In the genomic region with DNA sequence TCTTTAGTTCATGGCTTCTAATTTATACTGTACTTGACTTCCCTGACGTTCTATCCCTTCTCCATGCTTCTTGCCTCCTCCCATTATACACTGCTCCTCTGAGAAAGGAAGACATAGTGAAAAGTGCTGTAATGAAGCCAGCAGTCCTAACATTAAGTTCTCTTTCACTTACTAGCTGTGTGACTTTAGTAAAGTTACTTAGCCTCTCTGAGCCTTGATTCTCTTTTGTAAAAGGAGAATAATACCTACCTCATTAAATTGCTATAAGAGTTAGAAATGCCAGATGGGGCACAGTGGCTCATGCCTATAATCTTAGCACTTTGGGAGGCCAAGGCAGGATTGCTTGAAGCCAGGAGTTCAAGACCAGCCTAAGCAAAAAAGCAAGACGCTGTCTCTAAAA, we compare ENCODE assay signal across 7 cellular contexts. TPM values are rescaled to one million over a fixed set of nuclear protein-coding genes. Genes with fewer than 3 reads are reported as not detected.
"Had no signal": no experiment of that assay in that cellular context is flagged by ENCODE, and none has a peak within 500 bp of the region (broad histone marks: within the 10 kb centered on the region; RNA-seq: fewer than 3 reads in every experiment).

No MANE protein-coding gene starts in this region.

- H2AFZ ChIP-seq: GM23338 had no signal

- H3K27ac Mint-ChIP-seq: GM23338, H9, HFFc6, IgD-negative memory B cell had no signal

- H3K4me3 ChIP-seq: GM23338 had no signal

- H3K4me3 Mint-ChIP-seq: GM23338, H9, HFFc6, IgD-negative memory B cell had no signal

- H3K9me3 Mint-ChIP-seq: GM23338, H9, HFFc6 had no signal

- DNase-seq: H9, HCEC 1CT, HFFc6, KG1 had no signal

- ATAC-seq: GM23338 had no signal

- H3K36me3 Mint-ChIP-seq: IgD-negative memory B cell had no signal

- H3K4me2 ChIP-seq: GM23338 had no signal

- FAIRE-seq: HTR-8/SVneo had no signal

- H3K4me1 Mint-ChIP-seq: IgD-negative memory B cell had no signal

RNA-seq across cellular contexts. Expression of gene IGF2BP2, which starts 18.8 kb away (rescaled TPM):
- polyA plus RNA-seq: IgD-negative memory B cell had no signal
